In genomic region chr7:129950191-129950940, GRCh38 we compare ENCODE assay signal across 8 cellular contexts. TPM values are rescaled to one million over a fixed set of nuclear protein-coding genes. Genes with fewer than 3 reads are reported as not detected.
DNase-seq lines count a peak whose midpoint lies in the region; ATAC-seq, FAIRE-seq and TF ChIP-seq lines count a peak whose summit lies in the region.

No MANE protein-coding gene starts in this region.

- no peaks in the 10 kb centered on the region for H3K9me3 ChIP-seq in mesodermal cell (ENCODE audit: control insufficient read depth, low read length)

- no peaks in the 10 kb centered on the region for H3K27me3 ChIP-seq in bronchial epithelial cell (ENCODE audit: control insufficient read depth, insufficient read depth, low read length)

- TF ChIP-seq CTCF in bronchial epithelial cell (IDR thresholded peaks at IDR 0.05; ENCODE audit: insufficient read depth, low read length, severe bottlenecking) = no peak

- FAIRE-seq in bronchial epithelial cell (lab: Jason Lieb, UNC) = no peak
- FAIRE-seq in H54 (lab: Jason Lieb, UNC) = no peak

- H3K36me3 ChIP-seq in bronchial epithelial cell (ENCODE audit: control insufficient read depth, insufficient read depth, low read length) (no peaks in the 10 kb centered on the region), mesodermal cell (ENCODE audit: control insufficient read depth, insufficient read depth, low read length) (peaks cover 31% of the 10 kb centered on the region)

- intact Hi-C loops in left colon (cut with DNase I, micrococcal nuclease) = no loop called here

- H3K4me1 ChIP-seq in mesodermal cell (ENCODE audit: control insufficient read depth, insufficient read depth, low read length, poor library complexity, severe bottlenecking) = peaks cover 21% of the 10 kb centered on the region

- H3K27ac ChIP-seq in mesodermal cell (ENCODE audit: low read depth, low read length, severe bottlenecking) = peak overlapping the region; percentile 97

- ATAC-seq in HG03196 (IDR thresholded peaks at IDR 0.05; ENCODE audit: unreplicated experiment) (peak; percentile 27), left colon (no peak)

- TF ChIP-seq POLR2A in H54 (IDR thresholded peaks at IDR 0.05; ENCODE audit: low read depth, low read length) = no peak

- DNase-seq in NCI-H1417 (lab: John Stamatoyannopoulos, UW) (peak in 2 of 3 experiments; percentile 38 to 79), NCI-H1417 treated with DMSO at 0.1 percent for 48 hours (lab: John Stamatoyannopoulos, UW) (no peak), bronchial epithelial cell (ENCODE audit: low read depth) (peak; percentile 30), H54 (ENCODE audit: insufficient read length, low spot score) (no peak), GM03348 (ENCODE audit: low spot score) (no peak), left colon (no peak)

- H3K4me3 ChIP-seq in bronchial epithelial cell (ENCODE audit: low read depth, low read length) = peak overlapping the region; percentile 90
- H3K4me3 ChIP-seq in mesodermal cell (ENCODE audit: extremely low read depth, insufficient read depth, low read length, poor library complexity, severe bottlenecking) = peak overlapping the region; percentile 96

- WGBS in mesodermal cell (ENCODE audit: insufficient coverage in 2 of 2), 2 experiments = 0 to 9% methylated on average over 1 to 4 of the region's 9 CpGs

RNA-seq across cellular contexts. Expression of gene UBE2H, which starts 2.4 kb away (rescaled TPM):
- total RNA-seq in bronchial epithelial cell = 50.0 and 84.2 TPM in 2 replicates
- polyA plus RNA-seq in mesodermal cell (2013, experiment 1 of 2) = 101 TPM
- 95.4 TPM for polyA plus RNA-seq in mesodermal cell (2013, experiment 2 of 2)
- 10 to 100 TPM; 32.2 to 49.1 TPM for total RNA-seq in left colon

Comparison
In these comparisons a context has a peak if more than half of its experiments do, and no peak if none do; other contexts are left out.
1. DNase-seq: peak in NCI-H1417 (2 of 3) and bronchial epithelial cell (single experiment); none in NCI-H1417 treated with DMSO at 0.1 percent for 48 hours (single experiment), H54 (single experiment), GM03348 (single experiment) and left colon (0 of 2).